2 cellular contexts compared by ENCODE assay signal in the genomic region with DNA sequence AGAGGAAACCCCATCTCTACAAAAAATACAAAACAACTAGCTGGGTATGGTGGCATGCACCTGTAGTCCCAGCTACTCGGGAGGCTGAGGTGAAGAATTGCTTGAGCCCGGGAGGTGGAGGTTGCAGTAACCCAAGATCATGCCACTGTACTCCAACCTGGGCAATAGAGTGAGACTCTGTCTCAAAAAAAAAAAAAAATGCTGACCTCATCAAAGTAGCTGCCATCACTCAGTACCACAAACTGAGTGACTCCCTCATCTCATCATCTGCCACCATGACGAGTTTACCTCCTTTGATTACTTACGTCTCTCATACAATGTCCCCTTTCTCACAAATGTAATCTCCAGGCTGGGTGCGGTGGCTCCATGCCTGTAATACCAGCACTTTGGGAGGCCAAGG.
TF ChIP-seq lines count a peak whose summit lies in the region.

No MANE protein-coding gene starts in this region.

TF ChIP-seq in HepG2, 621 proteins besides CTCF, POLR2A, EP300 and RAD21:
- TF ChIP-seq MAFF (IDR thresholded peaks at IDR 0.05; ENCODE audit: low read depth, low read length) (peak; percentile 93), ZSCAN9 (CRISPR knock-in tag; IDR thresholded peaks at IDR 0.05; ENCODE audit: borderline replicate concordance) (no peak), MAFK (conservative IDR thresholded peaks at IDR 0.05 in 1 of 2, IDR thresholded peaks at IDR 0.05 in 1 of 2; ENCODE audit: low read length in 2 of 2) (peak; percentile 92 to 96)

TF ChIP-seq in H1, 55 proteins besides CTCF, POLR2A, EP300 and RAD21:
- TF ChIP-seq MAFK (IDR thresholded peaks at IDR 0.05; ENCODE audit: low read depth, low read length): peak; percentile 54; the same call in 1 of the 2 replicates
- no peak for TF ChIP-seq CEBPB (IDR thresholded peaks at IDR 0.05; ENCODE audit: low read depth, low read length)
- no peak for TF ChIP-seq SP2 (IDR thresholded peaks at IDR 0.05; ENCODE audit: low read length)
- TF ChIP-seq KDM1A (IDR thresholded peaks at IDR 0.05; ENCODE audit: borderline replicate concordance, low read length): no peak
